ENCODE assay signal across 1 cellular context in the genomic region with DNA sequence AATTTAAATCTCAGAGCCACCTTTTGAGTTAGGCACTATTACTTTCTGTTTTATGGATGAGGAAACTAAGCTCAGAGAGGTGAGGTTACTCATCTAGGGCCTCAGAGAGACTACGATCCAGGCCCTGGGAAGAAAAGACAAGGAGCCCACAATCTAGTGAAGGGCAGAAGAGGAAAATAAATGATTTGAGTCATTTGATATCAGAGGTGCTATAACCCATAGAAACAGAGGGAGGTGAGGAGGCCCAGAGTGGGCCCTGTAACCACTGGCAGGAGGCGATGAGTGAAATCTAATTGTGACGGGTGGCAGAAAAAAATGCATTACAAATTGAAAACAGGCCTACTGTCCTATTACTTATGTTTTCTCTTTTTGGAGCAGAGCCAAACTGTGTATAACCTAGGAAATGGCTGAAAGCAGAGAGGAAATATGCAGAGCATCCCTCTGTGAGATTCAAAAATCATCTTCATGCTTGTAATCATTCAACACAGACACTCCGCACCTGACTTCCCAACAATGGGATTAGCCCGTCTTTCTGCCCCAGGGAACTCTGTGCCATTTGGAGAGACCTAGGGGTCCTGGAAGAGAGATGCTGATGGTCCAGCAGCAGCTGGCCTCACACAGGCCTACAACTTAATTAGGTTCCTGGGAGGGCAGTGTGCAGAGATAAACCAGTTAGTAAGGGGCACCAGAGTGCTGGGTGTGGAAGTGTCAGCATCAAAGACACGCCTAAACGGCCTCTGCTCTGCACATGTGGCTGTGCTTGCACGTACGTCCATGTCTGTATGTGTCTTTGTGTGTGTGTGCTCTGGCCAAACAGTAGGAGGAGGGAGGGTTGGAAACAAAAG.
TF ChIP-seq lines count a peak whose summit lies in the region.

No MANE protein-coding gene starts in this region.

TF ChIP-seq in A549, 52 proteins besides CTCF, POLR2A, EP300 and RAD21 (continued from another document):
- TF ChIP-seq, protein P1, sequence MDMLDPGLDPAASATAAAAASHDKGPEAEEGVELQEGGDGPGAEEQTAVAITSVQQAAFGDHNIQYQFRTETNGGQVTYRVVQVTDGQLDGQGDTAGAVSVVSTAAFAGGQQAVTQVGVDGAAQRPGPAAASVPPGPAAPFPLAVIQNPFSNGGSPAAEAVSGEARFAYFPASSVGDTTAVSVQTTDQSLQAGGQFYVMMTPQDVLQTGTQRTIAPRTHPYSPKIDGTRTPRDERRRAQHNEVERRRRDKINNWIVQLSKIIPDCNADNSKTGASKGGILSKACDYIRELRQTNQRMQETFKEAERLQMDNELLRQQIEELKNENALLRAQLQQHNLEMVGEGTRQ (IDR thresholded peaks at IDR 0.05), result no peak
- TF ChIP-seq CHD4 (IDR thresholded peaks at IDR 0.05; ENCODE audit: borderline replicate concordance) (no peak), NR3C1 (IDR thresholded peaks at IDR 0.05) (no peak)
